Comparison of ENCODE assay signal across 16 cellular contexts in genomic region chr14:85122690-85123089, GRCh38.
A peak's percentile ranks its signal among the peaks of the same experiment; 100 is the strongest.
DNase-seq lines count a peak whose midpoint lies in the region; FAIRE-seq and TF ChIP-seq lines count a peak whose summit lies in the region.
"Had no signal": no experiment of that assay in that cellular context is flagged by ENCODE, and none has a peak within 500 bp of the region (broad histone marks: within the 10 kb centered on the region; RNA-seq: fewer than 3 reads in every experiment).

No MANE protein-coding gene starts in this region.

- FAIRE-seq in small intestine (lab: Jason Lieb, UNC), result no peak
- FAIRE-seq: GM19239 had no signal

- H3K9me3 ChIP-seq in small intestine (ENCODE audit: control insufficient read depth, low read depth), result peaks cover 1% of the 10 kb centered on the region

- DNase-seq in DMS53 treated with DMSO at 0.1 percent for 48 hours (lab: John Stamatoyannopoulos, UW; ENCODE audit: unreplicated experiment) (peak; percentile 88), NCI-H146 (lab: John Stamatoyannopoulos, UW) (peak; percentile 10), choroid plexus epithelial cell (ENCODE audit: low read depth) (peak; percentile 96), non-pigmented ciliary epithelial cell (ENCODE audit: low read depth) (peak; percentile 63), small intestine (no peak), hepatic stellate cell (ENCODE audit: low spot score) (no peak), nucleus accumbens (lab: John Stamatoyannopoulos, UW) (no peak)
- DNase-seq: activated CD8-positive, alpha-beta memory T cell treated with anti-CD3 and anti-CD28 coated beads for 24 hours; activated naive CD4-positive, alpha-beta T cell; caudate nucleus; GDM1; hypothalamus; NCI-H1092; NCI-H2227 treated with DMSO at 0.1 percent for 48 hours had no signal

- H3K27me3 ChIP-seq in small intestine (ENCODE audit: control insufficient read depth in 2 of 2, insufficient read depth in 2 of 2, low read length in 2 of 2), result no peaks in the 10 kb centered on the region

- H3K4me1 ChIP-seq in small intestine (ENCODE audit: control insufficient read depth in 2 of 2, insufficient read depth in 1 of 2, low read depth in 1 of 2, low read length in 1 of 2), result no peaks in the 10 kb centered on the region

- no peak for TF ChIP-seq CTCF in choroid plexus epithelial cell (conservative IDR thresholded peaks at IDR 0.05; ENCODE audit: low read depth, low read length)

- H3K36me3 ChIP-seq in small intestine (ENCODE audit: control insufficient read depth in 2 of 2, insufficient read depth in 2 of 2, low read length in 2 of 2), result no peaks in the 10 kb centered on the region

- H3K4me3 ChIP-seq in choroid plexus epithelial cell (ENCODE audit: low read depth, low read length), result no peak overlapping the region
- no peak overlapping the region for H3K4me3 ChIP-seq in small intestine (ENCODE audit: low read depth in 1 of 2, low read length in 2 of 2)

- H3K27ac ChIP-seq in small intestine (ENCODE audit: low read depth in 1 of 2, low read length in 1 of 2), result no peak overlapping the region
- H3K27ac ChIP-seq: VCaP had no signal

Comparison
In these comparisons a context has a peak if more than half of its experiments do, and no peak if none do; other contexts are left out.
1. DNase-seq: peak in DMS53 treated with DMSO at 0.1 percent for 48 hours (single experiment), NCI-H146 (single experiment), choroid plexus epithelial cell (single experiment) and non-pigmented ciliary epithelial cell (single experiment); none in small intestine (single experiment), hepatic stellate cell (single experiment) and nucleus accumbens (0 of 56).